ENCODE assay signal across 22 cellular contexts in the genomic region with DNA sequence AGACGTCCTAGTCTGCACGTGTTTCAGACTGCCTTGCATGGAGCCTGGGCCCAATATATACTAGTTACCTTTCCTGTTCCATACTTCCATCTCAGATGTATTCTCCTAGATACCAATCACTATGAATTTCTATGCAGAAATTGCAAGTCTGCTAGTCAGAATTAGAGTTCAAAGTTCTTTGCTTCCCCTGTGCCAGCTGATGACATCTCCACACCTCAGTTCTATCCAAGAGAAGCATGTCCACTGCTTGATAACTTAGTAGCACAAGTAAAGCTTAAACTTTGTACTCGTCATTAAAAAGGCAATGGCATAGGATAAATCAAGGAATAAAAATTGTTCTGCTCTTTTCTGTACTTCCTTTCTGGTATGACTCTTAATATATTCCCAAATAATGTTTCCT.
"Had no signal": no experiment of that assay in that cellular context is flagged by ENCODE, and none has a peak within 500 bp of the region (broad histone marks: within the 10 kb centered on the region; RNA-seq: fewer than 3 reads in every experiment).

No MANE protein-coding gene starts in this region.

- ATAC-seq: esophagus mucosa, gastroesophageal sphincter, psoas muscle had no signal

- H3K4me3 ChIP-seq: coronary artery, dorsolateral prefrontal cortex, gastroesophageal sphincter, left ventricle myocardium inferior, lung, psoas muscle, sigmoid colon, skin epidermis, stomach, thoracic aorta, transverse colon had no signal

- H3K27ac Mint-ChIP-seq: naive B cell had no signal

- H3K9me3 Mint-ChIP-seq: immature natural killer cell, naive B cell had no signal

- H3K27ac ChIP-seq: coronary artery, dorsolateral prefrontal cortex, gastroesophageal sphincter, left ventricle myocardium inferior, neutrophil, psoas muscle, sigmoid colon, skin epidermis, stomach, thoracic aorta, transverse colon had no signal

- DNase-seq: dorsolateral prefrontal cortex; effector CD8-positive, alpha-beta T cell; glutamatergic neuron; immature natural killer cell; left ventricle myocardium inferior; mesenchymal stem cell; midbrain; naive B cell; psoas muscle; sigmoid colon; stimulated activated CD4-positive, alpha-beta T cell treated with anti-CD3 and anti-CD28 coated beads, Interleukin-12 subunit alpha, Interleukin-12 subunit beta, amount 100 ng/mL, for 4 hours; stimulated activated naive CD4-positive, alpha-beta T cell; stomach; substantia nigra; transverse colon had no signal

- H3K4me3 Mint-ChIP-seq: immature natural killer cell, naive B cell had no signal

- H3K27me3 ChIP-seq: dorsolateral prefrontal cortex, gastroesophageal sphincter, neutrophil, sigmoid colon, stomach, transverse colon had no signal

- H3K9me3 ChIP-seq: gastroesophageal sphincter, left ventricle myocardium inferior, neutrophil, psoas muscle, sigmoid colon, stomach, thoracic aorta, transverse colon had no signal

- H3K36me3 ChIP-seq: left ventricle myocardium inferior, sigmoid colon, stomach, thoracic aorta, transverse colon had no signal

- H3K36me3 Mint-ChIP-seq: immature natural killer cell had no signal

- H3K27me3 Mint-ChIP-seq: naive B cell had no signal
